In the genomic region with DNA sequence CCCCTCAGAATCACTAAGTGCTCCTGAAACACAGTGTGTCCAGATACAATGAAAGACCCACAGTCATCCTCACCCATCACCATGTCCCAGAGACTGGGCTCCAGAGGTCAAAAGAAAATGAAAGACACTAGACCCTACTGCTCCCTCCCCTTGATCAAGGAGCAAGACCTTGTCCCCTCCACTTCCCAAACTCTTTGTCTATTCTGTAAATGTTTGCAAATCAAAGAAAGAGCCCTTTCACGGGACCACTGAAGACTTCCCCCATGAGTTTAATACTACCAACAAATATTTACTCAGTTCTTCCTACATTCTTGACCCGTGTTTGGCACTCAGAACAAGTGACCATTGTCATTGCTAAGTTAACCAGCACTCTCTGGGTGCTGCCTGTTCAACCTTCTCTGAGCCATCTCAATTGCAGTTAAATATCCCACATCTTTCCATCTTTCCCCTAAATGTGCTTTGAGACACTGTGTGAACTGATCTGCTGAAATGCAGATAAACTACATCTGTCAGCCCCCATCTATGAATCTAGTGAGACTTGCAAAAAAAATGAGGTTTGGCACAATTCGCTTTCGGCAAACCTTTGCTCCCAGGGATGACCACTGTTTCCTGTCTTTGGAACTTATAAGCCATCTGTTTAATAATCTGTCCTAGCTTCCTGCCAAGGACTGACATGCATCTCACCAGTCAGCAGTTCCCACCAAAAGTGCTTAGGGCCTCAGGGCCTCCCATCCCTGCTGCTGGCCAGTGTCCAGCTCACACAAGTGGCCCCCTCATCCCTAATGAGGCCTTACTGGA, we compare ENCODE assay signal across 1 cellular context.
TF ChIP-seq lines count a peak whose summit lies in the region.

No MANE protein-coding gene starts in this region.

TF ChIP-seq in HepG2, 621 proteins besides CTCF, POLR2A, EP300 and RAD21 (continued from another document and continues in another):
- peak; percentile 92 for TF ChIP-seq FOXA3 (CRISPR knock-in tag; IDR thresholded peaks at IDR 0.05)
- no peak for TF ChIP-seq ZBTB43 (CRISPR knock-in tag; conservative IDR thresholded peaks at IDR 0.05)
- TF ChIP-seq SNAPC2 (CRISPR knock-in tag; IDR thresholded peaks at IDR 0.05) = peak; percentile 25; the same call in 1 of the 2 replicates
- TF ChIP-seq GMEB2 (CRISPR knock-in tag; IDR thresholded peaks at IDR 0.05; ENCODE audit: low read depth) = no peak
- TF ChIP-seq ZNF577 (CRISPR knock-in tag; IDR thresholded peaks at IDR 0.05; ENCODE audit: borderline replicate concordance, low read depth) = no peak
- TF ChIP-seq, protein P1, sequence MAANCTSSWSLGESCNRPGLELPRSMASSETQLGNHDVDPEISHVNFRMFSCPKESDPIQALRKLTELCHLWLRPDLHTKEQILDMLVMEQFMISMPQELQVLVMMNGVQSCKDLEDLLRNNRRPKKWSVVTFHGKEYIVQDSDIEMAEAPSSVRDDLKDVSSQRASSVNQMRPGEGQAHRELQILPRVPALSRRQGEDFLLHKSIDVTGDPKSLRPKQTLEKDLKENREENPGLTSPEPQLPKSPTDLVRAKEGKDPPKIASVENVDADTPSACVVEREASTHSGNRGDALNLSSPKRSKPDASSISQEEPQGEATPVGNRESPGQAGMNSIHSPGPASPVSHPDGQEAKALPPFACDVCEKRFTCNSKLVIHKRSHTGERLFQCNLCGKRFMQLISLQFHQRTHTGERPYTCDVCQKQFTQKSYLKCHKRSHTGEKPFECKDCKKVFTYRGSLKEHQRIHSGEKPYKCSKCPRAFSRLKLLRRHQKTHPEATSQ (CRISPR knock-in tag; IDR thresholded peaks at IDR 0.05; ENCODE audit: borderline replicate concordance) = peak; percentile 83; the same call in 1 of the 2 replicates
- no peak for TF ChIP-seq ZNF891 (CRISPR knock-in tag; IDR thresholded peaks at IDR 0.05)
- peak; percentile 95 for TF ChIP-seq HMG20A (CRISPR knock-in tag; IDR thresholded peaks at IDR 0.05; ENCODE audit: borderline replicate concordance)
- no peak for TF ChIP-seq GPN1 (CRISPR knock-in tag; IDR thresholded peaks at IDR 0.05; ENCODE audit: borderline replicate concordance)
- TF ChIP-seq, protein P2, sequence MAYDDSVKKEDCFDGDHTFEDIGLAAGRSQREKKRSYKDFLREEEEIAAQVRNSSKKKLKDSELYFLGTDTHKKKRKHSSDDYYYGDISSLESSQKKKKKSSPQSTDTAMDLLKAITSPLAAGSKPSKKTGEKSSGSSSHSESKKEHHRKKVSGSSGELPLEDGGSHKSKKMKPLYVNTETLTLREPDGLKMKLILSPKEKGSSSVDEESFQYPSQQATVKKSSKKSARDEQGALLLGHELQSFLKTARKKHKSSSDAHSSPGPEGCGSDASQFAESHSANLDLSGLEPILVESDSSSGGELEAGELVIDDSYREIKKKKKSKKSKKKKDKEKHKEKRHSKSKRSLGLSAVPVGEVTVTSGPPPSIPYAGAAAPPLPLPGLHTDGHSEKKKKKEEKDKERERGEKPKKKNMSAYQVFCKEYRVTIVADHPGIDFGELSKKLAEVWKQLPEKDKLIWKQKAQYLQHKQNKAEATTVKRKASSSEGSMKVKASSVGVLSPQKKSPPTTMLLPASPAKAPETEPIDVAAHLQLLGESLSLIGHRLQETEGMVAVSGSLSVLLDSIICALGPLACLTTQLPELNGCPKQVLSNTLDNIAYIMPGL (CRISPR knock-in tag; IDR thresholded peaks at IDR 0.05; ENCODE audit: borderline replicate concordance in 1 of 2, low read depth in 1 of 2) = 0 out of 4 replicates have a peak, but pooled peaks of 1 of the 2 experiments have one; percentile 22
- no peak for TF ChIP-seq SMAD1 (CRISPR knock-in tag; IDR thresholded peaks at IDR 0.05; ENCODE audit: borderline replicate concordance, low read depth)
- TF ChIP-seq ZNF552 (CRISPR knock-in tag; IDR thresholded peaks at IDR 0.05; ENCODE audit: borderline replicate concordance) = peak; percentile 24; the same call in 1 of the 2 replicates
- no peak for TF ChIP-seq ADNP (CRISPR knock-in tag; IDR thresholded peaks at IDR 0.05)
- no peak for TF ChIP-seq MZF1 (CRISPR knock-in tag; IDR thresholded peaks at IDR 0.05; ENCODE audit: borderline replicate concordance)
- no peak for TF ChIP-seq EEA1 (CRISPR knock-in tag; IDR thresholded peaks at IDR 0.05; ENCODE audit: borderline replicate concordance)
- no peak for TF ChIP-seq RFX5 (IDR thresholded peaks at IDR 0.05; ENCODE audit: low read depth, low read length)
- no peak for TF ChIP-seq ZNF724P (CRISPR knock-in tag; IDR thresholded peaks at IDR 0.05; ENCODE audit: borderline replicate concordance)
- no peak for TF ChIP-seq ZNF460 (CRISPR knock-in tag; IDR thresholded peaks at IDR 0.05; ENCODE audit: borderline replicate concordance)
- TF ChIP-seq ELF4 (CRISPR knock-in tag; IDR thresholded peaks at IDR 0.05; ENCODE audit: borderline replicate concordance) = no peak
- TF ChIP-seq SCMH1 (CRISPR knock-in tag; IDR thresholded peaks at IDR 0.05; ENCODE audit: borderline replicate concordance) = no peak
- peak; percentile 40 for TF ChIP-seq ZNF792 (CRISPR knock-in tag; IDR thresholded peaks at IDR 0.05)
- TF ChIP-seq, protein P3, sequence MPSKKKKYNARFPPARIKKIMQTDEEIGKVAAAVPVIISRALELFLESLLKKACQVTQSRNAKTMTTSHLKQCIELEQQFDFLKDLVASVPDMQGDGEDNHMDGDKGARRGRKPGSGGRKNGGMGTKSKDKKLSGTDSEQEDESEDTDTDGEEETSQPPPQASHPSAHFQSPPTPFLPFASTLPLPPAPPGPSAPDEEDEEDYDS (CRISPR knock-in tag; IDR thresholded peaks at IDR 0.05) = peak; percentile 51
- TF ChIP-seq ZNF326 (CRISPR knock-in tag; IDR thresholded peaks at IDR 0.05; ENCODE audit: borderline replicate concordance) = no peak
- peak; percentile 90 for TF ChIP-seq ZFX (CRISPR knock-in tag; IDR thresholded peaks at IDR 0.05; ENCODE audit: low read depth)
- no peak for TF ChIP-seq ZNF260 (CRISPR knock-in tag; IDR thresholded peaks at IDR 0.05; ENCODE audit: borderline replicate concordance, low read depth)
- no peak for TF ChIP-seq ZNF775 (CRISPR knock-in tag; IDR thresholded peaks at IDR 0.05; ENCODE audit: borderline replicate concordance)
- TF ChIP-seq, protein P4, sequence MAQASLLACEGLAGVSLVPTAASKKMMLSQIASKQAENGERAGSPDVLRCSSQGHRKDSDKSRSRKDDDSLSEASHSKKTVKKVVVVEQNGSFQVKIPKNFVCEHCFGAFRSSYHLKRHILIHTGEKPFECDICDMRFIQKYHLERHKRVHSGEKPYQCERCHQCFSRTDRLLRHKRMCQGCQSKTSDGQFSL (CRISPR knock-in tag; IDR thresholded peaks at IDR 0.05) = no peak
- TF ChIP-seq POLR2AphosphoS5 (IDR thresholded peaks at IDR 0.05; ENCODE audit: low read depth, low read length) = peak; percentile 25
- TF ChIP-seq ZNF784 (CRISPR knock-in tag; IDR thresholded peaks at IDR 0.05; ENCODE audit: borderline replicate concordance) = 0 out of 2 replicates have a peak, but pooled peaks have one; percentile 41
- TF ChIP-seq MEIS2 (CRISPR knock-in tag; IDR thresholded peaks at IDR 0.05) = peak; percentile 76; the same call in 1 of the 2 replicates
- TF ChIP-seq PAXIP1 (CRISPR knock-in tag; conservative IDR thresholded peaks at IDR 0.05) = peak; percentile 98
- TF ChIP-seq, protein P5, sequence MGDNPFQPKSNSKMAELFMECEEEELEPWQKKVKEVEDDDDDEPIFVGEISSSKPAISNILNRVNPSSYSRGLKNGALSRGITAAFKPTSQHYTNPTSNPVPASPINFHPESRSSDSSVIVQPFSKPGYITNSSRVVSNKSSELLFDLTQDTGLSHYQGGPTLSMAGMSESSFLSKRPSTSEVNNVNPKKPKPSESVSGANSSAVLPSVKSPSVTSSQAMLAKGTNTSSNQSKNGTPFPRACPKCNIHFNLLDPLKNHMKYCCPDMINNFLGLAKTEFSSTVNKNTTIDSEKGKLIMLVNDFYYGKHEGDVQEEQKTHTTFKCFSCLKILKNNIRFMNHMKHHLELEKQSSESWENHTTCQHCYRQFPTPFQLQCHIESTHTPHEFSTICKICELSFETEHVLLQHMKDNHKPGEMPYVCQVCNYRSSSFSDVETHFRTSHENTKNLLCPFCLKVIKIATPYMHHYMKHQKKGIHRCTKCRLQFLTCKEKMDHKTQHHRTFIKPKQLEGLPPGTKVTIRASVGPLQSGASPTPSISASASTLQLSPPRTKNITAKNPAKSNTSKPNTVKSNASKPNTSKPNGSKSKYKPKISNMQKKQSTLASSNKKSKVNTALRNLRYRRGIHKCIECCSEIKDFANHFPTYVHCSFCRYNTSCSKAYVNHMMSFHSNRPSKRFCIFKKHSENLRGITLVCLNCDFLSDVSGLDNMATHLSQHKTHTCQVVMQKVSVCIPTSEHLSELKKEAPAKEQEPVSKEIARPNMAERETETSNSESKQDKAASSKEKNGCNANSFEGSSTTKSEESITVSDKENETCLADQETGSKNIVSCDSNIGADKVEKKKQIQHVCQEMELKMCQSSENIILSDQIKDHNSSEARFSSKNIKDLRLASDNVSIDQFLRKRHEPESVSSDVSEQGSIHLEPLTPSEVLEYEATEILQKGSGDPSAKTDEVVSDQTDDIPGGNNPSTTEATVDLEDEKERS (CRISPR knock-in tag; IDR thresholded peaks at IDR 0.05) = peak; percentile 80; the same call in 1 of the 2 replicates
- TF ChIP-seq MBNL3 (CRISPR knock-in tag; conservative IDR thresholded peaks at IDR 0.05) = no peak
- no peak for TF ChIP-seq ATRX (CRISPR knock-in tag; IDR thresholded peaks at IDR 0.05; ENCODE audit: borderline replicate concordance)
- peak; percentile 90 for TF ChIP-seq ZBTB37 (CRISPR knock-in tag; IDR thresholded peaks at IDR 0.05)
- no peak for TF ChIP-seq FLYWCH1 (CRISPR knock-in tag; IDR thresholded peaks at IDR 0.05)
- no peak for TF ChIP-seq ZNF660 (CRISPR knock-in tag; IDR thresholded peaks at IDR 0.05; ENCODE audit: borderline replicate concordance, low read depth)
